In genomic region chr11:1237128-1237580, GRCh38 we compare ENCODE assay signal across 17 cellular contexts. TPM values are rescaled to one million over a fixed set of nuclear protein-coding genes. Genes with fewer than 3 reads are reported as not detected.
DNase-seq lines count a peak whose midpoint lies in the region; ATAC-seq and TF ChIP-seq lines count a peak whose summit lies in the region.
"Had no signal": no experiment of that assay in that cellular context is flagged by ENCODE, and none has a peak within 500 bp of the region (broad histone marks: within the 10 kb centered on the region; RNA-seq: fewer than 3 reads in every experiment).

No MANE protein-coding gene starts in this region.

- peak; percentile 13 for DNase-seq in Right ventricle myocardium superior
- no peak for DNase-seq in cardiac septum (ENCODE audit: low spot score)
- DNase-seq in endodermal cell: peak; percentile 31
- peak; percentile 34 to 68 for DNase-seq in aorta
- DNase-seq in C1 segment of cervical spinal cord (lab: John Stamatoyannopoulos, UW): no peak
- no peak for DNase-seq in activated naive CD4-positive, alpha-beta T cell treated with Interleukin-2 at 50 U/mL for 16 hours
- no peak for DNase-seq in smooth muscle cell (lab: John Stamatoyannopoulos, UW; ENCODE audit: unreplicated experiment)
- DNase-seq: DMS153, NCI-H1436, NCI-H2081, NCI-H345, NCI-H526 treated with DMSO at 0.1 percent for 48 hours had no signal

- no peak overlapping the region for H3K27ac Mint-ChIP-seq in endodermal cell

- no peak overlapping the region for H3K4me2 ChIP-seq in smooth muscle cell
- H3K4me2 ChIP-seq: BLaER1 treated with 17β-estradiol and CSF1 and Interleukin-3, amounts not matched to agents 10 nM and 100 nM; PC-9 had no signal

- TF ChIP-seq CTCF in endodermal cell (conservative IDR thresholded peaks at IDR 0.05): no peak
- TF ChIP-seq CTCF in smooth muscle cell (IDR thresholded peaks at IDR 0.05; ENCODE audit: borderline replicate concordance, insufficient read depth, poor library complexity, severe bottlenecking): no peak

- H3K36me3 Mint-ChIP-seq in endodermal cell (ENCODE audit: low read depth): no peaks in the 10 kb centered on the region

- H3K9me3 Mint-ChIP-seq in endodermal cell: peaks cover 10% of the 10 kb centered on the region

- ATAC-seq in Right ventricle myocardium superior (ENCODE audit: poor library complexity) (peak; percentile 21), aorta (ENCODE audit: low FRiP score) (no peak)

- no peaks in the 10 kb centered on the region for H3K79me2 ChIP-seq in smooth muscle cell (ENCODE audit: low read depth)

- no peaks in the 10 kb centered on the region for H3K4me1 Mint-ChIP-seq in endodermal cell

- no peak overlapping the region for H3K9ac ChIP-seq in endodermal cell (ENCODE audit: extremely low read depth, low read length, poor library complexity, severe bottlenecking)
- H3K9ac ChIP-seq in mucosa of rectum (ENCODE audit: low read depth in 1 of 2, low read length in 2 of 2): no peak overlapping the region
- no peak overlapping the region for H3K9ac ChIP-seq in smooth muscle cell (ENCODE audit: low read depth)
- H3K9ac ChIP-seq: BLaER1 treated with 17β-estradiol and CSF1 and Interleukin-3, amounts not matched to agents 10 nM and 100 nM had no signal

- H4K20me1 ChIP-seq in smooth muscle cell (ENCODE audit: low read depth): no peaks in the 10 kb centered on the region

- H3K27ac ChIP-seq in endodermal cell (ENCODE audit: low read depth, low read length) (no peak overlapping the region), mucosa of rectum (ENCODE audit: low read depth in 2 of 2, low read length in 2 of 2) (peak overlapping the region; percentile 43 to 68), aorta (ENCODE audit: low read depth in 1 of 2, low read length in 2 of 2) (no peak overlapping the region), smooth muscle cell (ENCODE audit: low read depth) (no peak overlapping the region)
- H3K27ac ChIP-seq: BLaER1 treated with 17β-estradiol and CSF1 and Interleukin-3, amounts not matched to agents 10 nM and 100 nM; PC-9 had no signal

- intact Hi-C loops in Right ventricle myocardium superior (cut with DNase I): no loop called here
- intact Hi-C loops in cardiac septum (cut with DNase I): no loop called here
- intact Hi-C loops in aorta (cut with DNase I): no loop called here

- no peaks in the 10 kb centered on the region for H3K27me3 Mint-ChIP-seq in endodermal cell (ENCODE audit: insufficient read depth)

- H3K9me3 ChIP-seq in endodermal cell (ENCODE audit: control insufficient read depth, low read length) (no peaks in the 10 kb centered on the region), mucosa of rectum (ENCODE audit: control insufficient read depth in 2 of 2, low read length in 2 of 2) (no peaks in the 10 kb centered on the region), aorta (ENCODE audit: control insufficient read depth, low read length) (no peaks in the 10 kb centered on the region), smooth muscle cell (replicated peaks; ENCODE audit: low read depth) (no peaks in the 10 kb centered on the region)

- no peak overlapping the region for H2AFZ ChIP-seq in smooth muscle cell (ENCODE audit: low read depth)
- H2AFZ ChIP-seq: PC-9 had no signal

- H3K4me3 Mint-ChIP-seq in endodermal cell: no peak overlapping the region

- 92 to 95% methylated on average over 12 to 13 of the region's 13 CpGs for WGBS in endodermal cell (ENCODE audit: insufficient coverage in 1 of 2, insufficient read length in 1 of 2), 2 experiments
- 80 to 86% methylated on average over 13 of the region's 13 CpGs for WGBS in aorta, 2 donors
- 95% methylated on average over 13 of the region's 13 CpGs for WGBS in smooth muscle cell (ENCODE audit: low lambda C conversion rate)

- H3F3A ChIP-seq in smooth muscle cell (ENCODE audit: low read depth): no peaks in the 10 kb centered on the region

- no peaks in the 10 kb centered on the region for H3K4me1 ChIP-seq in endodermal cell (ENCODE audit: control insufficient read depth, insufficient read depth, low read length)
- peaks cover 22 to 45% of the 10 kb centered on the region in 2 donors for H3K4me1 ChIP-seq in mucosa of rectum (ENCODE audit: control insufficient read depth in 2 of 2, insufficient read depth in 2 of 2, low read length in 2 of 2)
- H3K4me1 ChIP-seq in aorta (ENCODE audit: control insufficient read depth in 1 of 2, insufficient read depth in 2 of 2, low read length in 2 of 2): no peaks in the 10 kb centered on the region
- no peaks in the 10 kb centered on the region for H3K4me1 ChIP-seq in smooth muscle cell (ENCODE audit: low read depth)

- no peak overlapping the region for H3K4me3 ChIP-seq in endodermal cell (ENCODE audit: low read length)
- H3K4me3 ChIP-seq in mucosa of rectum (ENCODE audit: low read length in 2 of 2): no peak overlapping the region
- H3K4me3 ChIP-seq in aorta (ENCODE audit: low read length in 2 of 2): no peak overlapping the region
- no peak overlapping the region for H3K4me3 ChIP-seq in smooth muscle cell
- H3K4me3 ChIP-seq: BLaER1 treated with 17β-estradiol and CSF1 and Interleukin-3, amounts not matched to agents 10 nM and 100 nM; PC-9 had no signal

- H3K27me3 ChIP-seq in endodermal cell (ENCODE audit: control insufficient read depth, insufficient read depth, low read length, poor library complexity, severe bottlenecking) (no peaks in the 10 kb centered on the region), mucosa of rectum (ENCODE audit: control insufficient read depth in 2 of 2, insufficient read depth in 2 of 2, low read length in 2 of 2) (no peaks in the 10 kb centered on the region), aorta (ENCODE audit: control insufficient read depth in 1 of 2, insufficient read depth in 2 of 2, low read length in 1 of 2) (no peaks in the 10 kb centered on the region), smooth muscle cell (ENCODE audit: low read depth) (no peaks in the 10 kb centered on the region)

- H3K36me3 ChIP-seq in endodermal cell (ENCODE audit: control insufficient read depth, insufficient read depth, low read length): no peaks in the 10 kb centered on the region
- peaks cover 8 to 15% of the 10 kb centered on the region in 2 donors for H3K36me3 ChIP-seq in mucosa of rectum (ENCODE audit: control insufficient read depth in 2 of 2, insufficient read depth in 2 of 2, low read length in 2 of 2)
- H3K36me3 ChIP-seq in aorta (ENCODE audit: control insufficient read depth in 1 of 2, insufficient read depth in 2 of 2, low read length in 1 of 2): no peaks in the 10 kb centered on the region
- no peaks in the 10 kb centered on the region for H3K36me3 ChIP-seq in smooth muscle cell (ENCODE audit: low read depth)
- H3K36me3 ChIP-seq: BLaER1 treated with 17β-estradiol and CSF1 and Interleukin-3, amounts not matched to agents 10 nM and 100 nM had no signal

RNA-seq across cellular contexts. Expression of gene MUC5B, which starts 14.3 kb away (rescaled TPM):
- total RNA-seq in Right ventricle myocardium superior (not detected), cardiac septum (not detected), endodermal cell (not detected), aorta (not detected), smooth muscle cell (not detected in 2 replicates)
- 0.04 TPM for polyA plus RNA-seq in endodermal cell (2013, experiment 1 of 2)
- 0.04 TPM for polyA plus RNA-seq in endodermal cell (2013, experiment 2 of 2)
- polyA plus RNA-seq in aorta (under 1 TPM in 1 of 2 donors, not detected in 1; 0.25 TPM), smooth muscle cell (0.15 TPM in 1 of 2 replicates, not detected in the other)
- total RNA-seq: A172, H4 had no signal

Comparison
In these comparisons a context has a peak if more than half of its experiments do, and no peak if none do; other contexts are left out.
1. DNase-seq: peak in Right ventricle myocardium superior (single experiment), endodermal cell (single experiment) and aorta (2 of 2); none in cardiac septum (single experiment), C1 segment of cervical spinal cord (0 of 14), activated naive CD4-positive, alpha-beta T cell treated with Interleukin-2 at 50 U/mL for 16 hours (single experiment) and smooth muscle cell (single experiment).
2. H3K27ac ChIP-seq: peak in mucosa of rectum (2 of 2); none in endodermal cell (single experiment), aorta (0 of 2) and smooth muscle cell (single experiment).